In the genomic region with DNA sequence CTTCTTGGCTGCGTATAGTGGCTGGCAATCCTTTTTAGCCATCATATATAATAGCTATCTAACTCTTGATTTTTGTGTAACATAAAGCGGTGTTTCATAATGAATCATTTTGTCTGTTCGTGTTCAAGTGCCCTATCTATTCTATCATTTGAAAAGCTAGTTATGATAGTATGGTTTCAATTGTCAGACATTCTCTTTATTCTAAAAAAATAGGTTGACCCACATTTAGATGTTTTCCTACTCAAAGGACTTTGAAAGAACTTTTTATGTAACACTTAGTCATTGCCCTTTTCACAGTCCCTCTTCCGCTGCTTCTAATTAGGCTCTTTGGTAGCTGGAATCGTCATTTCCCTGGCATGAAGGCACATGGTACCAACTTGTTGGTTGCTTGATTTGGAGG, we compare ENCODE assay signal across 16 cellular contexts.
DNase-seq lines count a peak whose midpoint lies in the region; ATAC-seq and TF ChIP-seq lines count a peak whose summit lies in the region.
"Had no signal": no experiment of that assay in that cellular context is flagged by ENCODE, and none has a peak within 500 bp of the region (broad histone marks: within the 10 kb centered on the region; RNA-seq: fewer than 3 reads in every experiment).

No MANE protein-coding gene starts in this region.

- H3K27ac ChIP-seq in Peyer's patch: peak overlapping the region in 3 of 4 donors; percentile 26 to 47 (median 41)
- H3K27ac ChIP-seq: heart left ventricle, suprapubic skin had no signal

- H3K36me3 Mint-ChIP-seq in activated naive CD8-positive, alpha-beta T cell treated with anti-CD3 and anti-CD28 coated beads, Interleukin-2, amount 50 U/mL, for 24 hours (ENCODE audit: low read depth): no peaks in the 10 kb centered on the region
- H3K36me3 Mint-ChIP-seq in activated naive CD8-positive, alpha-beta T cell treated with anti-CD3 and anti-CD28 coated beads for 36 hours: no peaks in the 10 kb centered on the region
- H3K36me3 Mint-ChIP-seq: brain had no signal

- no peaks in the 10 kb centered on the region for H3K27me3 Mint-ChIP-seq in activated naive CD8-positive, alpha-beta T cell treated with anti-CD3 and anti-CD28 coated beads, Interleukin-2, amount 50 U/mL, for 24 hours
- no peaks in the 10 kb centered on the region for H3K27me3 Mint-ChIP-seq in activated naive CD8-positive, alpha-beta T cell treated with anti-CD3 and anti-CD28 coated beads for 36 hours
- H3K27me3 Mint-ChIP-seq in stimulated activated naive CD8-positive, alpha-beta T cell treated with anti-CD3 and anti-CD28 coated beads, Interleukin-15, amount 100 ng/mL, for 72 hours: no peaks in the 10 kb centered on the region
- H3K27me3 Mint-ChIP-seq: brain had no signal

- no peaks in the 10 kb centered on the region for H3K36me3 ChIP-seq in Peyer's patch
- H3K36me3 ChIP-seq: heart left ventricle, suprapubic skin had no signal

- no peaks in the 10 kb centered on the region for H3K9me3 ChIP-seq in Peyer's patch
- H3K9me3 ChIP-seq: heart left ventricle, suprapubic skin had no signal

- H3K4me3 ChIP-seq in Peyer's patch: no peak overlapping the region
- H3K4me3 ChIP-seq: heart left ventricle, suprapubic skin had no signal

- peak; percentile 69 for ATAC-seq in activated naive CD8-positive, alpha-beta T cell treated with anti-CD3 and anti-CD28 coated beads, Interleukin-2, amount 50 U/mL, for 24 hours
- ATAC-seq in stimulated activated naive CD8-positive, alpha-beta T cell treated with anti-CD3 and anti-CD28 coated beads, Interleukin-15, amount 100 ng/mL, for 72 hours: peak; percentile 89
- ATAC-seq in GM21723 (IDR thresholded peaks at IDR 0.05; ENCODE audit: unreplicated experiment): no peak
- ATAC-seq: esophagus mucosa, heart left ventricle had no signal

- H3K9me3 Mint-ChIP-seq in activated naive CD8-positive, alpha-beta T cell treated with anti-CD3 and anti-CD28 coated beads, Interleukin-2, amount 50 U/mL, for 24 hours: no peaks in the 10 kb centered on the region
- peaks cover 2% of the 10 kb centered on the region for H3K9me3 Mint-ChIP-seq in activated naive CD8-positive, alpha-beta T cell treated with anti-CD3 and anti-CD28 coated beads for 36 hours
- peaks cover 0 to 7% of the 10 kb centered on the region in 2 donors for H3K9me3 Mint-ChIP-seq in stimulated activated naive CD8-positive, alpha-beta T cell treated with anti-CD3 and anti-CD28 coated beads, Interleukin-15, amount 100 ng/mL, for 72 hours
- H3K9me3 Mint-ChIP-seq: brain, neural crest cell had no signal

- DNase-seq in activated naive CD8-positive, alpha-beta T cell treated with anti-CD3 and anti-CD28 coated beads, Interleukin-2, amount 50 U/mL, for 24 hours: no peak
- no peak for DNase-seq in activated naive CD8-positive, alpha-beta T cell treated with anti-CD3 and anti-CD28 coated beads for 36 hours
- DNase-seq in Peyer's patch (no peak), astrocyte of the hippocampus (ENCODE audit: low read depth, low spot score) (peak; percentile 13), NCI-H2227 treated with DMSO at 0.1 percent for 48 hours (lab: John Stamatoyannopoulos, UW) (no peak)
- peak in 1 of 2 donors; percentile 31 for DNase-seq in stimulated activated naive CD8-positive, alpha-beta T cell treated with anti-CD3 and anti-CD28 coated beads, Interleukin-15, amount 100 ng/mL, for 72 hours
- DNase-seq: activated gamma-delta T cell treated with Interleukin-2 at 50 U/mL for 16 hours, heart left ventricle, mesenchymal stem cell, NCI-H1105 treated with DMSO at 0.1 percent for 48 hours, NCI-H2171 treated with DMSO at 0.1 percent for 48 hours had no signal

- peaks cover 29% of the 10 kb centered on the region for H3K4me1 Mint-ChIP-seq in activated naive CD8-positive, alpha-beta T cell treated with anti-CD3 and anti-CD28 coated beads, Interleukin-2, amount 50 U/mL, for 24 hours
- H3K4me1 Mint-ChIP-seq in activated naive CD8-positive, alpha-beta T cell treated with anti-CD3 and anti-CD28 coated beads for 36 hours: peaks cover 19% of the 10 kb centered on the region
- H3K4me1 Mint-ChIP-seq in stimulated activated naive CD8-positive, alpha-beta T cell treated with anti-CD3 and anti-CD28 coated beads, Interleukin-15, amount 100 ng/mL, for 72 hours: peaks cover 34% of the 10 kb centered on the region

- no peak overlapping the region for H3K4me3 Mint-ChIP-seq in activated naive CD8-positive, alpha-beta T cell treated with anti-CD3 and anti-CD28 coated beads, Interleukin-2, amount 50 U/mL, for 24 hours
- H3K4me3 Mint-ChIP-seq in activated naive CD8-positive, alpha-beta T cell treated with anti-CD3 and anti-CD28 coated beads for 36 hours: no peak overlapping the region
- peak overlapping the region in 1 of 2 donors; percentile 3 for H3K4me3 Mint-ChIP-seq in stimulated activated naive CD8-positive, alpha-beta T cell treated with anti-CD3 and anti-CD28 coated beads, Interleukin-15, amount 100 ng/mL, for 72 hours
- H3K4me3 Mint-ChIP-seq: brain, neural crest cell had no signal

- peak overlapping the region; percentile 10 for H3K27ac Mint-ChIP-seq in activated naive CD8-positive, alpha-beta T cell treated with anti-CD3 and anti-CD28 coated beads, Interleukin-2, amount 50 U/mL, for 24 hours
- no peak overlapping the region for H3K27ac Mint-ChIP-seq in activated naive CD8-positive, alpha-beta T cell treated with anti-CD3 and anti-CD28 coated beads for 36 hours
- H3K27ac Mint-ChIP-seq in stimulated activated naive CD8-positive, alpha-beta T cell treated with anti-CD3 and anti-CD28 coated beads, Interleukin-15, amount 100 ng/mL, for 72 hours: peak overlapping the region in 1 of 2 donors; percentile 67
- H3K27ac Mint-ChIP-seq: brain had no signal

- TF ChIP-seq CTCF in Peyer's patch (IDR thresholded peaks at IDR 0.05): no peak

- no peaks in the 10 kb centered on the region for H3K4me1 ChIP-seq in Peyer's patch
- H3K4me1 ChIP-seq: suprapubic skin had no signal

- H3K27me3 ChIP-seq in Peyer's patch: no peaks in the 10 kb centered on the region
- H3K27me3 ChIP-seq: heart left ventricle, suprapubic skin had no signal

- no peak for TF ChIP-seq POLR2A in Peyer's patch (IDR thresholded peaks at IDR 0.05)
